In genomic region chr6:33247977-33248642, GRCh38 we compare ENCODE assay signal across 1 cellular context.
TF ChIP-seq lines count a peak whose summit lies in the region.

No MANE protein-coding gene starts in this region.

TF ChIP-seq in K562, 482 proteins besides CTCF, POLR2A, EP300 and RAD21 (continued from another document and continues in another):
- TF ChIP-seq, protein P1, sequence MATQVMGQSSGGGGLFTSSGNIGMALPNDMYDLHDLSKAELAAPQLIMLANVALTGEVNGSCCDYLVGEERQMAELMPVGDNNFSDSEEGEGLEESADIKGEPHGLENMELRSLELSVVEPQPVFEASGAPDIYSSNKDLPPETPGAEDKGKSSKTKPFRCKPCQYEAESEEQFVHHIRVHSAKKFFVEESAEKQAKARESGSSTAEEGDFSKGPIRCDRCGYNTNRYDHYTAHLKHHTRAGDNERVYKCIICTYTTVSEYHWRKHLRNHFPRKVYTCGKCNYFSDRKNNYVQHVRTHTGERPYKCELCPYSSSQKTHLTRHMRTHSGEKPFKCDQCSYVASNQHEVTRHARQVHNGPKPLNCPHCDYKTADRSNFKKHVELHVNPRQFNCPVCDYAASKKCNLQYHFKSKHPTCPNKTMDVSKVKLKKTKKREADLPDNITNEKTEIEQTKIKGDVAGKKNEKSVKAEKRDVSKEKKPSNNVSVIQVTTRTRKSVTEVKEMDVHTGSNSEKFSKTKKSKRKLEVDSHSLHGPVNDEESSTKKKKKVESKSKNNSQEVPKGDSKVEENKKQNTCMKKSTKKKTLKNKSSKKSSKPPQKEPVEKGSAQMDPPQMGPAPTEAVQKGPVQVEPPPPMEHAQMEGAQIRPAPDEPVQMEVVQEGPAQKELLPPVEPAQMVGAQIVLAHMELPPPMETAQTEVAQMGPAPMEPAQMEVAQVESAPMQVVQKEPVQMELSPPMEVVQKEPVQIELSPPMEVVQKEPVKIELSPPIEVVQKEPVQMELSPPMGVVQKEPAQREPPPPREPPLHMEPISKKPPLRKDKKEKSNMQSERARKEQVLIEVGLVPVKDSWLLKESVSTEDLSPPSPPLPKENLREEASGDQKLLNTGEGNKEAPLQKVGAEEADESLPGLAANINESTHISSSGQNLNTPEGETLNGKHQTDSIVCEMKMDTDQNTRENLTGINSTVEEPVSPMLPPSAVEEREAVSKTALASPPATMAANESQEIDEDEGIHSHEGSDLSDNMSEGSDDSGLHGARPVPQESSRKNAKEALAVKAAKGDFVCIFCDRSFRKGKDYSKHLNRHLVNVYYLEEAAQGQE (CRISPR knock-in tag; IDR thresholded peaks at IDR 0.05; ENCODE audit: low read depth): no peak
- TF ChIP-seq CHD2 (IDR thresholded peaks at IDR 0.05; ENCODE audit: low read depth, low read length) (peak; percentile 44; the same call in 1 of the 2 replicates), PKNOX1 (IDR thresholded peaks at IDR 0.05) (peak; percentile 8; the same call in 1 of the 2 replicates), ZNF445 (CRISPR knock-in tag; IDR thresholded peaks at IDR 0.05; ENCODE audit: low read depth) (no peak), HNRNPLL (IDR thresholded peaks at IDR 0.05; ENCODE audit: low read depth, low read length, poor library complexity, severe bottlenecking) (peak; percentile 70), GTF2E2 (tag; IDR thresholded peaks at IDR 0.05) (peak; percentile 35; the same call in 1 of the 2 replicates), L3MBTL2 (IDR thresholded peaks at IDR 0.05) (no peak; the same call in 1 of the 2 replicates), DEAF1 (CRISPR knock-in tag; IDR thresholded peaks at IDR 0.05) (peak; percentile 90), ZNF124 (CRISPR knock-in tag; IDR thresholded peaks at IDR 0.05) (no peak), CXXC5 (CRISPR knock-in tag; IDR thresholded peaks at IDR 0.05) (peak; percentile 35), TCFL5 (CRISPR knock-in tag; conservative IDR thresholded peaks at IDR 0.05) (no peak), GATAD2A (IDR thresholded peaks at IDR 0.05) (0 out of 2 replicates have a peak, but pooled peaks have one; percentile 9), TRIM28 (IDR thresholded peaks at IDR 0.05) (no peak), MAZ (CRISPR knock-in tag; conservative IDR thresholded peaks at IDR 0.05 in 1 of 2, IDR thresholded peaks at IDR 0.05 in 1 of 2) (peak in 1 of 2 experiments; percentile 87; a peak in 2 of 4 replicates), CBX2 (IDR thresholded peaks at IDR 0.05; ENCODE audit: insufficient read depth, low read length, poor library complexity, severe bottlenecking) (no peak), VEZF1 (CRISPR knock-in tag; IDR thresholded peaks at IDR 0.05) (peak; percentile 62), ZC3H8 (IDR thresholded peaks at IDR 0.05) (no peak; the same call in 1 of the 2 replicates), SNRNP70 (optimal IDR thresholded peaks at IDR 0.05; ENCODE audit: low read depth, low read length) (no peak), ZHX1 (conservative IDR thresholded peaks at IDR 0.05; ENCODE audit: low read length) (peak; percentile 23; the same call in 1 of the 2 replicates), ZNF197 (CRISPR knock-in tag; IDR thresholded peaks at IDR 0.05; ENCODE audit: low read depth) (no peak), EGR1 (conservative IDR thresholded peaks at IDR 0.05) (peak; percentile 68), NFXL1 (CRISPR knock-in tag; IDR thresholded peaks at IDR 0.05) (no peak), HDAC3 (IDR thresholded peaks at IDR 0.05; ENCODE audit: borderline replicate concordance, partially characterized antibody) (no peak), MEF2A (IDR thresholded peaks at IDR 0.05; ENCODE audit: control insufficient read depth, low read depth, low read length) (no peak), KDM2B (CRISPR knock-in tag; IDR thresholded peaks at IDR 0.05) (no peak), RBM14 (IDR thresholded peaks at IDR 0.05; ENCODE audit: borderline replicate concordance, insufficient read depth, low read depth, low read length) (no peak), TCF3 (CRISPR knock-in tag; IDR thresholded peaks at IDR 0.05) (no peak), MCM2 (IDR thresholded peaks at IDR 0.05; ENCODE audit: low read depth) (no peak), E2F3 (CRISPR knock-in tag; IDR thresholded peaks at IDR 0.05) (no peak), FOXK1 (CRISPR knock-in tag; IDR thresholded peaks at IDR 0.05; ENCODE audit: borderline replicate concordance) (peak; percentile 80; the same call in 1 of the 2 replicates), JUN (IDR thresholded peaks at IDR 0.05; ENCODE audit: borderline replicate concordance, low read depth, low read length) (no peak), JUN (CRISPR knock-in tag; IDR thresholded peaks at IDR 0.05; ENCODE audit: borderline replicate concordance) (no peak), EWSR1 (IDR thresholded peaks at IDR 0.05; ENCODE audit: borderline replicate concordance, low read depth, partially characterized antibody) (no peak), ZNF830 (CRISPR knock-in tag; IDR thresholded peaks at IDR 0.05) (no peak), MYNN (IDR thresholded peaks at IDR 0.05) (0 out of 2 replicates have a peak, but pooled peaks have one; percentile 32), MYNN (CRISPR knock-in tag; IDR thresholded peaks at IDR 0.05) (no peak), HNRNPK (IDR thresholded peaks at IDR 0.05; ENCODE audit: low read depth, low read length, poor library complexity, severe bottlenecking) (no peak), JUND (IDR thresholded peaks at IDR 0.05; ENCODE audit: borderline replicate concordance, low read depth, low read length) (peak; percentile 13; the same call in 1 of the 2 replicates), JUND (tag; IDR thresholded peaks at IDR 0.05; ENCODE audit: borderline replicate concordance, low read depth, low read length) (no peak; the same call in 2 of the 3 replicates), SRSF9 (IDR thresholded peaks at IDR 0.05; ENCODE audit: borderline replicate concordance, low read depth, low read length) (no peak), ZNF41 (CRISPR knock-in tag; conservative IDR thresholded peaks at IDR 0.05) (no peak), MNT (conservative IDR thresholded peaks at IDR 0.05) (peak in 1 of 2 experiments; percentile 21; a peak in 1 of 4 replicates)
- TF ChIP-seq, protein P2, sequence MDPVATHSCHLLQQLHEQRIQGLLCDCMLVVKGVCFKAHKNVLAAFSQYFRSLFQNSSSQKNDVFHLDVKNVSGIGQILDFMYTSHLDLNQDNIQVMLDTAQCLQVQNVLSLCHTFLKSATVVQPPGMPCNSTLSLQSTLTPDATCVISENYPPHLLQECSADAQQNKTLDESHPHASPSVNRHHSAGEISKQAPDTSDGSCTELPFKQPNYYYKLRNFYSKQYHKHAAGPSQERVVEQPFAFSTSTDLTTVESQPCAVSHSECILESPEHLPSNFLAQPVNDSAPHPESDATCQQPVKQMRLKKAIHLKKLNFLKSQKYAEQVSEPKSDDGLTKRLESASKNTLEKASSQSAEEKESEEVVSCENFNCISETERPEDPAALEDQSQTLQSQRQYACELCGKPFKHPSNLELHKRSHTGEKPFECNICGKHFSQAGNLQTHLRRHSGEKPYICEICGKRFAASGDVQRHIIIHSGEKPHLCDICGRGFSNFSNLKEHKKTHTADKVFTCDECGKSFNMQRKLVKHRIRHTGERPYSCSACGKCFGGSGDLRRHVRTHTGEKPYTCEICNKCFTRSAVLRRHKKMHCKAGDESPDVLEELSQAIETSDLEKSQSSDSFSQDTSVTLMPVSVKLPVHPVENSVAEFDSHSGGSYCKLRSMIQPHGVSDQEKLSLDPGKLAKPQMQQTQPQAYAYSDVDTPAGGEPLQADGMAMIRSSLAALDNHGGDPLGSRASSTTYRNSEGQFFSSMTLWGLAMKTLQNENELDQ (CRISPR knock-in tag; IDR thresholded peaks at IDR 0.05; ENCODE audit: borderline replicate concordance): no peak
- TF ChIP-seq, protein P3, sequence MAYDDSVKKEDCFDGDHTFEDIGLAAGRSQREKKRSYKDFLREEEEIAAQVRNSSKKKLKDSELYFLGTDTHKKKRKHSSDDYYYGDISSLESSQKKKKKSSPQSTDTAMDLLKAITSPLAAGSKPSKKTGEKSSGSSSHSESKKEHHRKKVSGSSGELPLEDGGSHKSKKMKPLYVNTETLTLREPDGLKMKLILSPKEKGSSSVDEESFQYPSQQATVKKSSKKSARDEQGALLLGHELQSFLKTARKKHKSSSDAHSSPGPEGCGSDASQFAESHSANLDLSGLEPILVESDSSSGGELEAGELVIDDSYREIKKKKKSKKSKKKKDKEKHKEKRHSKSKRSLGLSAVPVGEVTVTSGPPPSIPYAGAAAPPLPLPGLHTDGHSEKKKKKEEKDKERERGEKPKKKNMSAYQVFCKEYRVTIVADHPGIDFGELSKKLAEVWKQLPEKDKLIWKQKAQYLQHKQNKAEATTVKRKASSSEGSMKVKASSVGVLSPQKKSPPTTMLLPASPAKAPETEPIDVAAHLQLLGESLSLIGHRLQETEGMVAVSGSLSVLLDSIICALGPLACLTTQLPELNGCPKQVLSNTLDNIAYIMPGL (CRISPR knock-in tag; IDR thresholded peaks at IDR 0.05): peak; percentile 85; the same call in 1 of the 2 replicates
- TF ChIP-seq, protein P4, sequence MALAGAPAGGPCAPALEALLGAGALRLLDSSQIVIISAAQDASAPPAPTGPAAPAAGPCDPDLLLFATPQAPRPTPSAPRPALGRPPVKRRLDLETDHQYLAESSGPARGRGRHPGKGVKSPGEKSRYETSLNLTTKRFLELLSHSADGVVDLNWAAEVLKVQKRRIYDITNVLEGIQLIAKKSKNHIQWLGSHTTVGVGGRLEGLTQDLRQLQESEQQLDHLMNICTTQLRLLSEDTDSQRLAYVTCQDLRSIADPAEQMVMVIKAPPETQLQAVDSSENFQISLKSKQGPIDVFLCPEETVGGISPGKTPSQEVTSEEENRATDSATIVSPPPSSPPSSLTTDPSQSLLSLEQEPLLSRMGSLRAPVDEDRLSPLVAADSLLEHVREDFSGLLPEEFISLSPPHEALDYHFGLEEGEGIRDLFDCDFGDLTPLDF (CRISPR knock-in tag; IDR thresholded peaks at IDR 0.05): 0 out of 2 replicates have a peak, but pooled peaks have one; percentile 44
- TF ChIP-seq, protein P5, sequence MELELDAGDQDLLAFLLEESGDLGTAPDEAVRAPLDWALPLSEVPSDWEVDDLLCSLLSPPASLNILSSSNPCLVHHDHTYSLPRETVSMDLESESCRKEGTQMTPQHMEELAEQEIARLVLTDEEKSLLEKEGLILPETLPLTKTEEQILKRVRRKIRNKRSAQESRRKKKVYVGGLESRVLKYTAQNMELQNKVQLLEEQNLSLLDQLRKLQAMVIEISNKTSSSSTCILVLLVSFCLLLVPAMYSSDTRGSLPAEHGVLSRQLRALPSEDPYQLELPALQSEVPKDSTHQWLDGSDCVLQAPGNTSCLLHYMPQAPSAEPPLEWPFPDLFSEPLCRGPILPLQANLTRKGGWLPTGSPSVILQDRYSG (tag; conservative IDR thresholded peaks at IDR 0.05; ENCODE audit: low read depth): no peak
